Comparison of ENCODE assay signal across 29 cellular contexts in genomic region chr15:79206940-79207339, GRCh38.
"Had no signal": no experiment of that assay in that cellular context is flagged by ENCODE, and none has a peak within 500 bp of the region (broad histone marks: within the 10 kb centered on the region; RNA-seq: fewer than 3 reads in every experiment).

No MANE protein-coding gene starts in this region.

- H3K27me3 ChIP-seq: testis had no signal

- H3K4me3 Mint-ChIP-seq: mesothelial cell of epicardium; naive B cell; natural killer cell treated with Interleukin-12 subunit alpha and Interleukin-12 subunit beta and Interleukin-15 and Interleukin-18, amount 100 ng/mL, for 72 hours; neural crest cell; stimulated activated naive B cell treated with anti-CD40 and anti-IgM and Interleukin-4, amounts not matched to agents 10 μg/mL and 1 μg/mL and 100 μg/mL, for 72 hours had no signal

- H3K4me1 ChIP-seq: left lung, lower lobe of right lung, pancreas, prostate gland, testis, thyroid gland, transverse colon, upper lobe of right lung had no signal

- H3K4me3 ChIP-seq: left lung, lower lobe of right lung, pancreas, prostate gland, skin epidermis, stomach, testis, thyroid gland, transverse colon, upper lobe of right lung had no signal

- DNase-seq: hypothalamus; kidney; left colon; left lung; lower lobe of right lung; mammary epithelial cell; mesenchymal stem cell; naive B cell; nucleus accumbens; pancreas; retina; right cardiac atrium; stimulated activated CD4-positive, alpha-beta T cell treated with anti-CD3 and anti-CD28 coated beads, Interleukin-12 subunit alpha, Interleukin-12 subunit beta, amount 100 ng/mL, for 4 hours; stimulated activated CD4-positive, alpha-beta T cell treated with anti-CD3 and anti-CD28 coated beads, Interleukin-15, amount 100 ng/mL, for 24 hours; stimulated activated CD4-positive, alpha-beta T cell treated with anti-CD3 and anti-CD28 coated beads, Interleukin-2, amount 100 ng/mL, for 24 hours; stimulated activated CD4-positive, alpha-beta T cell treated with anti-CD3 and anti-CD28 coated beads, Interleukin-4, amount 100 ng/mL, for 1 hour; stimulated activated naive B cell treated with anti-CD40 and anti-IgM and Interleukin-4, amounts not matched to agents 10 μg/mL and 1 μg/mL and 100 μg/mL, for 72 hours; stimulated activated naive CD8-positive, alpha-beta T cell treated with anti-CD3 and anti-CD28 coated beads, Interleukin-15, Interleukin-2, amounts not matched to agents 100 U/mL and 50 U/mL, for 24 hours; stomach; testis; thyroid gland; transverse colon; upper lobe of right lung had no signal

- H3K4me1 Mint-ChIP-seq: naive B cell; stimulated activated naive B cell treated with anti-CD40 and anti-IgM and Interleukin-4, amounts not matched to agents 10 μg/mL and 1 μg/mL and 100 μg/mL, for 72 hours had no signal

- H3K27ac ChIP-seq: left lung, lower lobe of right lung, pancreas, prostate gland, skin epidermis, stomach, testis, thyroid gland, transverse colon, upper lobe of right lung had no signal

- ATAC-seq: left colon; left lung; lower lobe of right lung; natural killer cell treated with Interleukin-12 subunit alpha and Interleukin-12 subunit beta and Interleukin-15 and Interleukin-18, amount 100 ng/mL, for 72 hours; pancreas; right cardiac atrium; sciatic nerve; stimulated activated naive B cell treated with anti-CD40 and anti-IgM and Interleukin-4, amounts not matched to agents 10 μg/mL and 1 μg/mL and 100 μg/mL, for 72 hours; stimulated activated naive CD8-positive, alpha-beta T cell treated with anti-CD3 and anti-CD28 coated beads, Interleukin-15, Interleukin-2, amounts not matched to agents 100 U/mL and 50 U/mL, for 24 hours; upper lobe of right lung had no signal

- H3K36me3 Mint-ChIP-seq: mesothelial cell of epicardium; naive B cell; natural killer cell treated with Interleukin-12 subunit alpha and Interleukin-12 subunit beta and Interleukin-15 and Interleukin-18, amount 100 ng/mL, for 72 hours; stimulated activated naive B cell treated with anti-CD40 and anti-IgM and Interleukin-4, amounts not matched to agents 10 μg/mL and 1 μg/mL and 100 μg/mL, for 72 hours had no signal

- H3K9me3 Mint-ChIP-seq: mesothelial cell of epicardium; naive B cell; natural killer cell treated with Interleukin-12 subunit alpha and Interleukin-12 subunit beta and Interleukin-15 and Interleukin-18, amount 100 ng/mL, for 72 hours; neural crest cell; stimulated activated naive B cell treated with anti-CD40 and anti-IgM and Interleukin-4, amounts not matched to agents 10 μg/mL and 1 μg/mL and 100 μg/mL, for 72 hours had no signal

- H3K36me3 ChIP-seq: left lung, lower lobe of right lung, pancreas, prostate gland, stomach, thyroid gland, transverse colon, upper lobe of right lung had no signal

- H3K27ac Mint-ChIP-seq: mesothelial cell of epicardium; naive B cell; natural killer cell treated with Interleukin-12 subunit alpha and Interleukin-12 subunit beta and Interleukin-15 and Interleukin-18, amount 100 ng/mL, for 72 hours; stimulated activated naive B cell treated with anti-CD40 and anti-IgM and Interleukin-4, amounts not matched to agents 10 μg/mL and 1 μg/mL and 100 μg/mL, for 72 hours had no signal

- H3K9me3 ChIP-seq: left lung, lower lobe of right lung, pancreas, prostate gland, stomach, testis, thyroid gland, transverse colon, upper lobe of right lung had no signal
